Comparison of ENCODE assay signal across 1 cellular context in genomic region chr2:7427293-7428060, GRCh38.
TF ChIP-seq lines count a peak whose summit lies in the region.

No MANE protein-coding gene starts in this region.

TF ChIP-seq in SK-N-SH treated with all-trans-retinoic acid at 6 μM for 48 hours, 23 proteins besides CTCF, POLR2A, EP300 and RAD21 (continued from another document):
- TF ChIP-seq PATZ1 (CRISPR knock-in tag; IDR thresholded peaks at IDR 0.05; ENCODE audit: borderline replicate concordance) (no peak), TOX (CRISPR knock-in tag; IDR thresholded peaks at IDR 0.05; ENCODE audit: borderline replicate concordance) (no peak), POU6F1 (CRISPR knock-in tag; IDR thresholded peaks at IDR 0.05; ENCODE audit: borderline replicate concordance, low read depth) (no peak), PPARA (CRISPR knock-in tag; IDR thresholded peaks at IDR 0.05; ENCODE audit: borderline replicate concordance) (no peak), TSHZ2 (CRISPR knock-in tag; IDR thresholded peaks at IDR 0.05) (no peak), ZNF70 (CRISPR knock-in tag; IDR thresholded peaks at IDR 0.05) (no peak)
